In genomic region chr20:7452890-7453289, GRCh38 we compare ENCODE assay signal across 24 cellular contexts.
"Had no signal": no experiment of that assay in that cellular context is flagged by ENCODE, and none has a peak within 500 bp of the region (broad histone marks: within the 10 kb centered on the region; RNA-seq: fewer than 3 reads in every experiment).

No MANE protein-coding gene starts in this region.

- H3K4me2 ChIP-seq: neural progenitor cell had no signal

- DNase-seq: islet precursor cell; left ventricle myocardium inferior; mesendoderm; naive B cell; natural killer cell; nephron progenitor cell; occipital lobe; right lobe of liver; stimulated activated CD4-positive, alpha-beta T cell treated with anti-CD3 and anti-CD28 coated beads, Interleukin-12 subunit alpha, Interleukin-12 subunit beta, amount 100 ng/mL, for 4 hours; stimulated activated CD4-positive, alpha-beta T cell treated with anti-CD3 and anti-CD28 coated beads, Interleukin-15, amount 100 ng/mL, for 24 hours; stimulated activated CD4-positive, alpha-beta T cell treated with anti-CD3 and anti-CD28 coated beads, Interleukin-2, amount 100 ng/mL, for 24 hours; stimulated activated CD4-positive, alpha-beta T cell treated with anti-CD3 and anti-CD28 coated beads, Interleukin-4, amount 100 ng/mL, for 1 hour; stimulated activated naive B cell treated with anti-CD40 and anti-IgM and Interleukin-4, amounts not matched to agents 10 μg/mL and 1 μg/mL and 100 μg/mL, for 72 hours; stimulated activated naive CD8-positive, alpha-beta T cell treated with anti-CD3 and anti-CD28 coated beads, Interleukin-15, Interleukin-2, amounts not matched to agents 100 U/mL and 50 U/mL, for 24 hours; stomach; testis; tibial artery; trophoblast cell; upper lobe of right lung had no signal

- H3K27me3 ChIP-seq: neural progenitor cell, neutrophil, right lobe of liver, stomach, testis, tibial artery, upper lobe of right lung had no signal

- ATAC-seq: natural killer cell; stimulated activated naive B cell treated with anti-CD40 and anti-IgM and Interleukin-4, amounts not matched to agents 10 μg/mL and 1 μg/mL and 100 μg/mL, for 72 hours; stimulated activated naive CD8-positive, alpha-beta T cell treated with anti-CD3 and anti-CD28 coated beads, Interleukin-15, Interleukin-2, amounts not matched to agents 100 U/mL and 50 U/mL, for 24 hours; upper lobe of right lung had no signal

- H3K9me3 ChIP-seq: left ventricle myocardium inferior, neutrophil, right atrium auricular region, right lobe of liver, stomach, testis, tibial artery, upper lobe of right lung had no signal

- H3K4me1 ChIP-seq: left ventricle myocardium inferior, neural progenitor cell, right atrium auricular region, stomach, testis, tibial artery, upper lobe of right lung had no signal

- H2AFZ ChIP-seq: neural progenitor cell had no signal

- H3K27ac ChIP-seq: left ventricle myocardium inferior, neural progenitor cell, neutrophil, right atrium auricular region, right lobe of liver, stomach, testis, tibial artery, upper lobe of right lung had no signal

- FAIRE-seq: urothelium cell line had no signal

- H3K36me3 ChIP-seq: left ventricle myocardium inferior, neural progenitor cell, neutrophil, right atrium auricular region, right lobe of liver, stomach, tibial artery, upper lobe of right lung had no signal

- H3K9ac ChIP-seq: neural progenitor cell had no signal

- H3K4me3 ChIP-seq: left ventricle myocardium inferior, lung, neural progenitor cell, right atrium auricular region, right lobe of liver, stomach, testis, tibial artery, upper lobe of right lung had no signal
